Comparison of ENCODE assay signal across 2 cellular contexts in the genomic region with DNA sequence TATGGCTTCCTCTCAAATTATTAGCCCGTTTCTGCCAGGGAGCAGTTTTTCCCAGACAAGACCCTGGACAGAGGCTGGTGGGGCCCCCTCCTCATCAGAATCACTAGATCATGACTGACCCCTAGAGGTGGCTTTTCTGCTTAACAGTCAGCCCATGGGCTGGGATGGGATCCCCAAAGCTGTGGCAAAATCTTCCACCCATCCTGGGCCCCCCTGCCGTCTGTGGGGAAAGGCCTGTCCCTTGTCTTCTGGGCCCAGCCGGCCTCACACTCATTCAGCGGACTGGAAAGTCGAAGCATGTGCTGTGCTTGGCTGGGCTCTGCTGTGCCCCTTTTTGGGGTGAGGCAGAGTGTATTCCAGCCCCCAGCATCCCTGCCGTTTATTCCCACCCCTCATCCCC. TPM values are rescaled to one million over a fixed set of nuclear protein-coding genes. Genes with fewer than 3 reads are reported as not detected.
"Had no signal": no experiment of that assay in that cellular context is flagged by ENCODE, and none has a peak within 500 bp of the region (broad histone marks: within the 10 kb centered on the region; RNA-seq: fewer than 3 reads in every experiment).

No MANE protein-coding gene starts in this region.

RNA-seq across cellular contexts. Expression of a gene that starts 27.9 kb away (rescaled TPM):
- total RNA-seq: body of pancreas, SJSA1 had no signal
